23 cellular contexts compared by ENCODE assay signal in genomic region chr1:8607906-8608305, GRCh38.
"Had no signal": no experiment of that assay in that cellular context is flagged by ENCODE, and none has a peak within 500 bp of the region (broad histone marks: within the 10 kb centered on the region; RNA-seq: fewer than 3 reads in every experiment).

No MANE protein-coding gene starts in this region.

- H3K4me3 Mint-ChIP-seq: memory B cell; naive B cell; nephron; neural progenitor cell; stimulated activated naive B cell treated with anti-CD40 and anti-IgM and Interleukin-4, amounts not matched to agents 10 μg/mL and 1 μg/mL and 100 μg/mL, for 72 hours; stimulated activated naive CD8-positive, alpha-beta T cell treated with anti-CD3 and anti-CD28 coated beads, Interleukin-15, Interleukin-2, amounts not matched to agents 100 ng/mL and 50 ng/mL, for 24 hours had no signal

- ATAC-seq: left lobe of liver; right lobe of liver; stimulated activated naive B cell treated with anti-CD40 and anti-IgM and Interleukin-4, amounts not matched to agents 10 μg/mL and 1 μg/mL and 100 μg/mL, for 72 hours; upper lobe of right lung had no signal

- H3K4me2 ChIP-seq: neural progenitor cell had no signal

- H3K27ac ChIP-seq: coronary artery, neural progenitor cell, parathyroid adenoma, right lobe of liver, thoracic aorta, tibial nerve, upper lobe of right lung, uterus had no signal

- H2AFZ ChIP-seq: neural progenitor cell, parathyroid adenoma had no signal

- H3K9me3 Mint-ChIP-seq: memory B cell; nephron; neural progenitor cell; stimulated activated naive B cell treated with anti-CD40 and anti-IgM and Interleukin-4, amounts not matched to agents 10 μg/mL and 1 μg/mL and 100 μg/mL, for 72 hours; stimulated activated naive CD8-positive, alpha-beta T cell treated with anti-CD3 and anti-CD28 coated beads, Interleukin-15, Interleukin-2, amounts not matched to agents 100 ng/mL and 50 ng/mL, for 24 hours had no signal

- DNase-seq: dermis blood vessel endothelial cell; effector memory CD4-positive, alpha-beta T cell; erythroblast; head of caudate nucleus; naive B cell; right lobe of liver; small intestine; stimulated activated CD4-positive, alpha-beta T cell treated with anti-CD3 and anti-CD28 coated beads, Interleukin-15, amount 100 ng/mL, for 24 hours; stimulated activated CD4-positive, alpha-beta T cell treated with anti-CD3 and anti-CD28 coated beads, Interleukin-2, amount 100 ng/mL, for 48 hours; stimulated activated naive B cell treated with anti-CD40 and anti-IgM and Interleukin-4, amounts not matched to agents 10 μg/mL and 1 μg/mL and 100 μg/mL, for 72 hours; upper lobe of right lung; uterus had no signal

- H3K27ac Mint-ChIP-seq: memory B cell; nephron; neural progenitor cell; progenitor cell of endocrine pancreas; stimulated activated naive CD8-positive, alpha-beta T cell treated with anti-CD3 and anti-CD28 coated beads, Interleukin-15, Interleukin-2, amounts not matched to agents 100 ng/mL and 50 ng/mL, for 24 hours had no signal

- H3K36me3 ChIP-seq: neural progenitor cell, right lobe of liver, thoracic aorta, tibial nerve, upper lobe of right lung, uterus had no signal

- H3K4me1 ChIP-seq: parathyroid adenoma had no signal

- H3K9ac ChIP-seq: neural progenitor cell, parathyroid adenoma had no signal

- H3K27me3 ChIP-seq: neural progenitor cell, right lobe of liver, tibial nerve, upper lobe of right lung, uterus had no signal

- H3K27me3 Mint-ChIP-seq: memory B cell; naive B cell; progenitor cell of endocrine pancreas; stimulated activated naive B cell treated with anti-CD40 and anti-IgM and Interleukin-4, amounts not matched to agents 10 μg/mL and 1 μg/mL and 100 μg/mL, for 72 hours; stimulated activated naive CD8-positive, alpha-beta T cell treated with anti-CD3 and anti-CD28 coated beads, Interleukin-15, Interleukin-2, amounts not matched to agents 100 ng/mL and 50 ng/mL, for 24 hours had no signal

- H3K9me3 ChIP-seq: right lobe of liver, thoracic aorta, tibial nerve, upper lobe of right lung, uterus had no signal

- H3K4me3 ChIP-seq: coronary artery, lung, neural progenitor cell, right lobe of liver, thoracic aorta, tibial nerve, upper lobe of right lung, uterus had no signal
